Comparison of ENCODE assay signal across 9 cellular contexts in the genomic region with DNA sequence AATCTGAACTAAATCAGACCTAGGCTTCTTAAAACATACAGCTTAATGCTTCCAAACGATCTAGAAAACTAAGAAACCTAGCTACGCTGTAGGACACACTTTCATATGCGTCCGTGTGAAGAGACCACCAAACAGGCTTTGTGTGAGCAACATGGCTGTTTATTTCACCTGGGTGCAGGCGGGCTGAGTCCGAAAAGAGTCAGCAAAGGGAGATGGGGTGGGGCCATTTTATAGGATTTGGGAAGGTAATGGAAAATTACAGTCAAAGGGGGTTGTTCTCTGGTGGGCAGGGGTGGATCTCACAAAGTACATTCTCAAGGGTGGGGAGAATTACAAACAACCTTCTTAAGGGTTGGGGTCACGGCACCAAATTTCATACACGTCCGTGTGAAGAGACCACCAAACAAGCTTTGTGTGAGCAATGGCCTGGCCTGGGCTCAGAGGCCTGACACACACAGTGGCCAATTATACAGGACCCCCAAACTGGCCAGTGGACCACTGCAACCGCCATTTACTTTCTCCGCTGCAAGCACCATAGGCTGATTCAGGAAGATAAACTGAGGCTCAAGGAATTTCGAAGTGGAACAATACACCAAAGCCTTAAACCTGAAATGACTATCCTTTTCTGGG. TPM values are rescaled to one million over a fixed set of nuclear protein-coding genes. Genes with fewer than 3 reads are reported as not detected.
DNase-seq lines count a peak whose midpoint lies in the region; ATAC-seq and TF ChIP-seq lines count a peak whose summit lies in the region.
"Not testable (repeated sequence)": the region's sequence is repeated elsewhere in the genome, so short reads cannot be mapped to it uniquely, and the experiment has no call there.
"Had no signal": no experiment of that assay in that cellular context is flagged by ENCODE, and none has a peak within 500 bp of the region (broad histone marks: within the 10 kb centered on the region; RNA-seq: fewer than 3 reads in every experiment).

No MANE protein-coding gene starts in this region.

- not testable (repeated sequence) for H3K79me2 ChIP-seq in parathyroid adenoma

- H3K9me3 ChIP-seq in NT2/D1 (ENCODE audit: insufficient read depth, low read length); parathyroid adenoma (ENCODE audit: control insufficient read depth, low read length); tibial nerve: not testable (repeated sequence)

- POLR2A ChIA-PET in activated CD8-positive, alpha-beta T cell treated with anti-CD3 and anti-CD28 coated beads, Interleukin-2, amount 10 ng/mL, durations not matched to agents 7 days and 5 days (lab: Charles Lee), result not testable (repeated sequence)
- POLR2A ChIA-PET in MCF 10A (lab: Yijun Ruan, JAX), result interaction anchor here (0.7 to 1.2 kb wide), 7 partner anchors 79 to 322 kb away, joined by 3 to 4 read pairs (median 3); a partner anchor contains a TSS

- TF ChIP-seq POLR2A in tibial nerve (IDR thresholded peaks at IDR 0.05), result not testable (repeated sequence)

- CTCF ChIA-PET in activated CD8-positive, alpha-beta T cell treated with anti-CD3 and anti-CD28 coated beads, Interleukin-2, amount 10 ng/mL, durations not matched to agents 7 days and 5 days (lab: Charles Lee), result interaction anchor here (1.0 kb wide), 1 partner anchor 196 kb away, joined by 3 read pairs; no protein-coding TSS in a partner anchor
- CTCF ChIA-PET in MCF 10A (lab: Yijun Ruan, JAX), result not testable (repeated sequence)

- H3K4me3 ChIP-seq in GM06990 (replicated peaks; ENCODE audit: low read depth, low read length), result peak overlapping the region; percentile 84
- peak overlapping the region; percentile 63 for H3K4me3 ChIP-seq in NT2/D1 (ENCODE audit: insufficient read length, low read depth)
- H3K4me3 ChIP-seq in fibroblast of villous mesenchyme (ENCODE audit: low read depth, low read length), result peak overlapping the region; percentile 72
- H3K4me3 ChIP-seq in parathyroid adenoma (ENCODE audit: low read depth, low read length), result not testable (repeated sequence)
- peak overlapping the region in 3 of 4 donors; percentile 68 to 97 (median 93) for H3K4me3 ChIP-seq in tibial nerve

- H2AFZ ChIP-seq in parathyroid adenoma, result not testable (repeated sequence)

- peak overlapping the region; percentile 68 for H3K4me3 Mint-ChIP-seq in activated CD8-positive, alpha-beta T cell treated with anti-CD3 and anti-CD28 coated beads, Interleukin-2, amount 10 ng/mL, durations not matched to agents 7 days and 5 days
- H3K4me3 Mint-ChIP-seq in MCF 10A (ENCODE audit: unreplicated experiment), result peak overlapping the region; percentile 77
- peak overlapping the region; percentile 88 for H3K4me3 Mint-ChIP-seq in memory B cell

- not testable (repeated sequence) for H3K36me3 Mint-ChIP-seq in activated CD8-positive, alpha-beta T cell treated with anti-CD3 and anti-CD28 coated beads, Interleukin-2, amount 10 ng/mL, durations not matched to agents 7 days and 5 days (ENCODE audit: low read depth); MCF 10A (ENCODE audit: insufficient read depth, unreplicated experiment); memory B cell

- not testable (repeated sequence) for H3K4me2 ChIP-seq in parathyroid adenoma (ENCODE audit: low read length)

- TF ChIP-seq EP300 in tibial nerve (IDR thresholded peaks at IDR 0.05), result not testable (repeated sequence)

- H3K27ac ChIP-seq in parathyroid adenoma (peak overlapping the region; percentile 11), tibial nerve (peak overlapping the region; percentile 94 to 97 (median 96))

- H3K36me3 ChIP-seq in GM06990 (ENCODE audit: control insufficient read depth, insufficient read depth, low read length); NT2/D1 (ENCODE audit: insufficient read depth, insufficient read length, low read length); parathyroid adenoma (ENCODE audit: control insufficient read depth, insufficient read depth, low read length); tibial nerve: not testable (repeated sequence)

- not testable (repeated sequence) for H3K9me3 Mint-ChIP-seq in activated CD8-positive, alpha-beta T cell treated with anti-CD3 and anti-CD28 coated beads, Interleukin-2, amount 10 ng/mL, durations not matched to agents 7 days and 5 days (ENCODE audit: insufficient read depth); MCF 10A (ENCODE audit: unreplicated experiment); memory B cell

- H3K27me3 Mint-ChIP-seq in activated CD8-positive, alpha-beta T cell treated with anti-CD3 and anti-CD28 coated beads, Interleukin-2, amount 10 ng/mL, durations not matched to agents 7 days and 5 days (ENCODE audit: low read depth), result peaks cover 28% of the 10 kb centered on the region
- not testable (repeated sequence) for H3K27me3 Mint-ChIP-seq in MCF 10A (ENCODE audit: insufficient read depth, unreplicated experiment); memory B cell

- not testable (repeated sequence) for TF ChIP-seq CTCF in GM06990 (IDR thresholded peaks at IDR 0.05; ENCODE audit: insufficient read depth, low read length, poor library complexity, severe bottlenecking); MCF 10A (IDR thresholded peaks at IDR 0.05; ENCODE audit: unreplicated experiment); fibroblast of villous mesenchyme (IDR thresholded peaks at IDR 0.05; ENCODE audit: insufficient read depth, low read depth, low read length); parathyroid adenoma (IDR thresholded peaks at IDR 0.05); tibial nerve (IDR thresholded peaks at IDR 0.05)

- 77 to 81% methylated on average over 12 of the region's 12 CpGs for WGBS in tibial nerve, 2 donors

- intact Hi-C loops in MCF 10A (cut with micrococcal nuclease), result loop anchor here (5.0 kb wide), 1 partner anchor 106 kb away; no protein-coding TSS in a partner anchor

- H3K27ac Mint-ChIP-seq in activated CD8-positive, alpha-beta T cell treated with anti-CD3 and anti-CD28 coated beads, Interleukin-2, amount 10 ng/mL, durations not matched to agents 7 days and 5 days, result not testable (repeated sequence)
- H3K27ac Mint-ChIP-seq in MCF 10A (ENCODE audit: low read depth, unreplicated experiment) (peak overlapping the region; percentile 85), memory B cell (peak overlapping the region; percentile 89)

- TSS peak; percentile 15 for BruUV-seq in MCF 10A (replicated peaks; lab: Mats Ljungman, UMichigan)

- peak overlapping the region; percentile 44 for H3K9ac ChIP-seq in NT2/D1 (ENCODE audit: insufficient read length, low read depth)
- not testable (repeated sequence) for H3K9ac ChIP-seq in parathyroid adenoma

- peaks cover 33% of the 10 kb centered on the region for H3K4me1 Mint-ChIP-seq in activated CD8-positive, alpha-beta T cell treated with anti-CD3 and anti-CD28 coated beads, Interleukin-2, amount 10 ng/mL, durations not matched to agents 7 days and 5 days (ENCODE audit: low read depth)
- H3K4me1 Mint-ChIP-seq in MCF 10A (ENCODE audit: insufficient read depth, unreplicated experiment) (peaks cover 12% of the 10 kb centered on the region), memory B cell (peaks cover 26% of the 10 kb centered on the region)

- not testable (repeated sequence) for H3K4me1 ChIP-seq in NT2/D1 (ENCODE audit: insufficient read depth, insufficient read length); parathyroid adenoma
- peaks cover 0 to 44% (median 14%) of the 10 kb centered on the region in 4 donors for H3K4me1 ChIP-seq in tibial nerve

- DNase-seq in GM06990 (ENCODE audit: extremely low read depth, insufficient read length); NT2/D1 (ENCODE audit: low read depth, low spot score); activated CD8-positive, alpha-beta T cell treated with anti-CD3 and anti-CD28 coated beads, Interleukin-2, amount 10 ng/mL, durations not matched to agents 7 days and 5 days; MCF 10A (ENCODE audit: unreplicated experiment); fibroblast of villous mesenchyme (ENCODE audit: low read depth); memory B cell (ENCODE audit: low spot score in 2 of 2); tibial nerve (ENCODE audit: low spot score in 2 of 2): not testable (repeated sequence)

- not testable (repeated sequence) for ATAC-seq in activated CD8-positive, alpha-beta T cell treated with anti-CD3 and anti-CD28 coated beads, Interleukin-2, amount 10 ng/mL, durations not matched to agents 7 days and 5 days; memory B cell (ENCODE audit: low read depth)

- not testable (repeated sequence) for H3K27me3 ChIP-seq in GM06990 (replicated peaks; ENCODE audit: control insufficient read depth, insufficient read depth, low read length); NT2/D1 (ENCODE audit: insufficient read depth, insufficient read length); parathyroid adenoma (ENCODE audit: control insufficient read depth, insufficient read depth, low read length); tibial nerve

RNA-seq across cellular contexts. Expression of a gene that starts 58.4 kb away (rescaled TPM):
- not detected for total RNA-seq in activated CD8-positive, alpha-beta T cell treated with anti-CD3 and anti-CD28 coated beads, Interleukin-2, amount 10 ng/mL, durations not matched to agents 7 days and 5 days
- not detected in 2 replicates for total RNA-seq in MCF 10A (2022)
- total RNA-seq in fibroblast of villous mesenchyme, result not detected in 2 replicates
- 1 to 10 TPM in 3 of 4 donors, under 1 TPM in 1; 0.63 to 1.6 (median 1.1) TPM for total RNA-seq in tibial nerve
- total RNA-seq: SJSA1 had no signal
